Comparison of ENCODE assay signal across 1 cellular context in the genomic region with DNA sequence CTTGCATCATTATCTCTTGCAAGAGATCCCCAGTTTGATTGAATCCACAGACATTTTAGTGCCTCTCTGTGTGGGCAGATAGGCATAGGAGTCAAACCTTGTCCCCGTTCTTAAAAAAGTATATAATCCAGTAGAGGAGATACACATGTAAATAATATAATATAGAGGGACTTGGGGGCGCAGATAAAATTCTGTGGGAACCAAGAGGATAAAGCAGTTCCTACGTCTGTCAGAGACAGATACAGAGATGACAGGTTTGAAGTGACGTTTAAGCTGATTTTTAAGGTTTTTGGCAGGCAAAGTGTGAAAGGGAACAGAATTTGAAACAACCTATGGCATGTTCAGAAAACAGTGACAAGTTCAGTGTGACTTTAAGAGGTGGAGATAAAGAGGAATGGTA.
TF ChIP-seq lines count a peak whose summit lies in the region.

No MANE protein-coding gene starts in this region.

TF ChIP-seq in K562, 482 proteins besides CTCF, POLR2A, EP300 and RAD21 (continued from another document):
- TF ChIP-seq, protein P1, sequence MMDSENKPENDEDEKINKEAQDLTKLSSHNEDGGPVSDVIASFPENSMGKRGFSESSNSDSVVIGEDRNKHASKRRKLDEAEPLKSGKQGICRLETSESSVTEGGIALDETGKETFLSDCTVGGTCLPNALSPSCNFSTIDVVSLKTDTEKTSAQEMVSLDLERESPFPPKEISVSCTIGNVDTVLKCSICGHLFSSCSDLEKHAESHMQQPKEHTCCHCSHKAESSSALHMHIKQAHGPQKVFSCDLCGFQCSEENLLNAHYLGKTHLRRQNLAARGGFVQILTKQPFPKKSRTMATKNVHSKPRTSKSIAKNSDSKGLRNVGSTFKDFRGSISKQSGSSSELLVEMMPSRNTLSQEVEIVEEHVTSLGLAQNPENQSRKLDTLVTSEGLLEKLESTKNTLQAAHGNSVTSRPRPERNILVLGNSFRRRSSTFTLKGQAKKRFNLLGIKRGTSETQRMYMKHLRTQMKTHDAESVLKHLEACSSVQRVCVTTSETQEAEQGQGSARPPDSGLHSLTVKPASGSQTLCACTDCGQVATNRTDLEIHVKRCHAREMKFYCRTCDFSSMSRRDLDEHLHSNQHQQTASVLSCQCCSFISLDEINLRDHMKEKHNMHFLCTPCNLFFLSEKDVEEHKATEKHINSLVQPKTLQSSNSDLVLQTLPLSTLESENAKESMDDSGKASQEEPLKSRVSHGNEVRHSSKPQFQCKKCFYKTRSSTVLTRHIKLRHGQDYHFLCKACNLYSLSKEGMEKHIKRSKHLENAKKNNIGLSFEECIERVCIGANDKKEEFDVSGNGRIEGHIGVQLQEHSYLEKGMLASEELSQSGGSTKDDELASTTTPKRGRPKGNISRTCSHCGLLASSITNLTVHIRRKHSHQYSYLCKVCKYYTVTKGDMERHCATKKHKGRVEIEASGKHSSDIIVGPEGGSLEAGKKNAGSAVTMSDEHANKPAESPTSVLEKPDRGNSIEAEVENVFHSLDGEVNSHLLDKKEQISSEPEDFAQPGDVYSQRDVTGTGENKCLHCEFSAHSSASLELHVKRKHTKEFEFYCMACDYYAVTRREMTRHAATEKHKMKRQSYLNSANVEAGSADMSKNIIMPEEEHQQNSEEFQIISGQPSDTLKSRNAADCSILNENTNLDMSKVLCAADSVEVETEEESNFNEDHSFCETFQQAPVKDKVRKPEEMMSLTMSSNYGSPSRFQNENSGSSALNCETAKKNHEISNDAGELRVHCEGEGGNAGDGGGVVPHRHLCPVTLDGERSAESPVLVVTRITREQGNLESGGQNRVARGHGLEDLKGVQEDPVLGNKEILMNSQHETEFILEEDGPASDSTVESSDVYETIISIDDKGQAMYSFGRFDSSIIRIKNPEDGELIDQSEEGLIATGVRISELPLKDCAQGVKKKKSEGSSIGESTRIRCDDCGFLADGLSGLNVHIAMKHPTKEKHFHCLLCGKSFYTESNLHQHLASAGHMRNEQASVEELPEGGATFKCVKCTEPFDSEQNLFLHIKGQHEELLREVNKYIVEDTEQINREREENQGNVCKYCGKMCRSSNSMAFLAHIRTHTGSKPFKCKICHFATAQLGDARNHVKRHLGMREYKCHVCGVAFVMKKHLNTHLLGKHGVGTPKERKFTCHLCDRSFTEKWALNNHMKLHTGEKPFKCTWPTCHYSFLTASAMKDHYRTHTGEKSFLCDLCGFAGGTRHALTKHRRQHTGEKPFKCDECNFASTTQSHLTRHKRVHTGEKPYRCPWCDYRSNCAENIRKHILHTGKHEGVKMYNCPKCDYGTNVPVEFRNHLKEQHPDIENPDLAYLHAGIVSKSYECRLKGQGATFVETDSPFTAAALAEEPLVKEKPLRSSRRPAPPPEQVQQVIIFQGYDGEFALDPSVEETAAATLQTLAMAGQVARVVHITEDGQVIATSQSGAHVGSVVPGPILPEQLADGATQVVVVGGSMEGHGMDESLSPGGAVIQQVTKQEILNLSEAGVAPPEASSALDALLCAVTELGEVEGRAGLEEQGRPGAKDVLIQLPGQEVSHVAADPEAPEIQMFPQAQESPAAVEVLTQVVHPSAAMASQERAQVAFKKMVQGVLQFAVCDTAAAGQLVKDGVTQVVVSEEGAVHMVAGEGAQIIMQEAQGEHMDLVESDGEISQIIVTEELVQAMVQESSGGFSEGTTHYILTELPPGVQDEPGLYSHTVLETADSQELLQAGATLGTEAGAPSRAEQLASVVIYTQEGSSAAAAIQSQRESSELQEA (IDR thresholded peaks at IDR 0.05; ENCODE audit: low read depth), result no peak
- TF ChIP-seq C11orf30 (IDR thresholded peaks at IDR 0.05; ENCODE audit: low read depth) (no peak), ETS2 (tag; IDR thresholded peaks at IDR 0.05; ENCODE audit: borderline replicate concordance, poor library complexity, severe bottlenecking) (no peak), JUNB (CRISPR knock-in tag; conservative IDR thresholded peaks at IDR 0.05) (no peak), FOXA3 (CRISPR knock-in tag; conservative IDR thresholded peaks at IDR 0.05 in 1 of 2, IDR thresholded peaks at IDR 0.05 in 1 of 2) (no peak), TBP (optimal IDR thresholded peaks at IDR 0.05; ENCODE audit: low read depth, low read length) (no peak), GABPA (tag; conservative IDR thresholded peaks at IDR 0.05; ENCODE audit: low read depth) (no peak), CBFA2T3 (IDR thresholded peaks at IDR 0.05) (peak; percentile 50), MCM2 (IDR thresholded peaks at IDR 0.05; ENCODE audit: low read depth) (no peak), POLR2G (IDR thresholded peaks at IDR 0.05; ENCODE audit: low read depth, low read length) (no peak), DPF2 (IDR thresholded peaks at IDR 0.05) (no peak), TCF3 (CRISPR knock-in tag; IDR thresholded peaks at IDR 0.05) (peak; percentile 54), NR2C2 (CRISPR knock-in tag; IDR thresholded peaks at IDR 0.05) (no peak), NR2C2 (tag; IDR thresholded peaks at IDR 0.05) (no peak), WHSC1 (IDR thresholded peaks at IDR 0.05; ENCODE audit: low read length) (no peak), HES1 (IDR thresholded peaks at IDR 0.05; ENCODE audit: low read depth) (no peak), ARID1B (IDR thresholded peaks at IDR 0.05) (peak; percentile 31; the same call in 1 of the 2 replicates)
- TF ChIP-seq, protein P2, sequence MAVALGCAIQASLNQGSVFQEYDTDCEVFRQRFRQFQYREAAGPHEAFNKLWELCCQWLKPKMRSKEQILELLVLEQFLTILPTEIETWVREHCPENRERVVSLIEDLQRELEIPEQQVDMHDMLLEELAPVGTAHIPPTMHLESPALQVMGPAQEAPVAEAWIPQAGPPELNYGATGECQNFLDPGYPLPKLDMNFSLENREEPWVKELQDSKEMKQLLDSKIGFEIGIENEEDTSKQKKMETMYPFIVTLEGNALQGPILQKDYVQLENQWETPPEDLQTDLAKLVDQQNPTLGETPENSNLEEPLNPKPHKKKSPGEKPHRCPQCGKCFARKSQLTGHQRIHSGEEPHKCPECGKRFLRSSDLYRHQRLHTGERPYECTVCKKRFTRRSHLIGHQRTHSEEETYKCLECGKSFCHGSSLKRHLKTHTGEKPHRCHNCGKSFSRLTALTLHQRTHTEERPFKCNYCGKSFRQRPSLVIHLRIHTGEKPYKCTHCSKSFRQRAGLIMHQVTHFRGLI (CRISPR knock-in tag; IDR thresholded peaks at IDR 0.05), result no peak
- TF ChIP-seq, protein P3, sequence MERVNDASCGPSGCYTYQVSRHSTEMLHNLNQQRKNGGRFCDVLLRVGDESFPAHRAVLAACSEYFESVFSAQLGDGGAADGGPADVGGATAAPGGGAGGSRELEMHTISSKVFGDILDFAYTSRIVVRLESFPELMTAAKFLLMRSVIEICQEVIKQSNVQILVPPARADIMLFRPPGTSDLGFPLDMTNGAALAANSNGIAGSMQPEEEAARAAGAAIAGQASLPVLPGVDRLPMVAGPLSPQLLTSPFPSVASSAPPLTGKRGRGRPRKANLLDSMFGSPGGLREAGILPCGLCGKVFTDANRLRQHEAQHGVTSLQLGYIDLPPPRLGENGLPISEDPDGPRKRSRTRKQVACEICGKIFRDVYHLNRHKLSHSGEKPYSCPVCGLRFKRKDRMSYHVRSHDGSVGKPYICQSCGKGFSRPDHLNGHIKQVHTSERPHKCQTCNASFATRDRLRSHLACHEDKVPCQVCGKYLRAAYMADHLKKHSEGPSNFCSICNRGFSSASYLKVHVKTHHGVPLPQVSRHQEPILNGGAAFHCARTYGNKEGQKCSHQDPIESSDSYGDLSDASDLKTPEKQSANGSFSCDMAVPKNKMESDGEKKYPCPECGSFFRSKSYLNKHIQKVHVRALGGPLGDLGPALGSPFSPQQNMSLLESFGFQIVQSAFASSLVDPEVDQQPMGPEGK (CRISPR knock-in tag; IDR thresholded peaks at IDR 0.05; ENCODE audit: borderline replicate concordance), result no peak
- TF ChIP-seq, protein P4, sequence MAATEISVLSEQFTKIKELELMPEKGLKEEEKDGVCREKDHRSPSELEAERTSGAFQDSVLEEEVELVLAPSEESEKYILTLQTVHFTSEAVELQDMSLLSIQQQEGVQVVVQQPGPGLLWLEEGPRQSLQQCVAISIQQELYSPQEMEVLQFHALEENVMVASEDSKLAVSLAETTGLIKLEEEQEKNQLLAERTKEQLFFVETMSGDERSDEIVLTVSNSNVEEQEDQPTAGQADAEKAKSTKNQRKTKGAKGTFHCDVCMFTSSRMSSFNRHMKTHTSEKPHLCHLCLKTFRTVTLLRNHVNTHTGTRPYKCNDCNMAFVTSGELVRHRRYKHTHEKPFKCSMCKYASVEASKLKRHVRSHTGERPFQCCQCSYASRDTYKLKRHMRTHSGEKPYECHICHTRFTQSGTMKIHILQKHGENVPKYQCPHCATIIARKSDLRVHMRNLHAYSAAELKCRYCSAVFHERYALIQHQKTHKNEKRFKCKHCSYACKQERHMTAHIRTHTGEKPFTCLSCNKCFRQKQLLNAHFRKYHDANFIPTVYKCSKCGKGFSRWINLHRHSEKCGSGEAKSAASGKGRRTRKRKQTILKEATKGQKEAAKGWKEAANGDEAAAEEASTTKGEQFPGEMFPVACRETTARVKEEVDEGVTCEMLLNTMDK (IDR thresholded peaks at IDR 0.05; ENCODE audit: borderline replicate concordance, insufficient read depth, low read depth, low read length, poor library complexity, severe bottlenecking), result no peak
- TF ChIP-seq, protein P5, sequence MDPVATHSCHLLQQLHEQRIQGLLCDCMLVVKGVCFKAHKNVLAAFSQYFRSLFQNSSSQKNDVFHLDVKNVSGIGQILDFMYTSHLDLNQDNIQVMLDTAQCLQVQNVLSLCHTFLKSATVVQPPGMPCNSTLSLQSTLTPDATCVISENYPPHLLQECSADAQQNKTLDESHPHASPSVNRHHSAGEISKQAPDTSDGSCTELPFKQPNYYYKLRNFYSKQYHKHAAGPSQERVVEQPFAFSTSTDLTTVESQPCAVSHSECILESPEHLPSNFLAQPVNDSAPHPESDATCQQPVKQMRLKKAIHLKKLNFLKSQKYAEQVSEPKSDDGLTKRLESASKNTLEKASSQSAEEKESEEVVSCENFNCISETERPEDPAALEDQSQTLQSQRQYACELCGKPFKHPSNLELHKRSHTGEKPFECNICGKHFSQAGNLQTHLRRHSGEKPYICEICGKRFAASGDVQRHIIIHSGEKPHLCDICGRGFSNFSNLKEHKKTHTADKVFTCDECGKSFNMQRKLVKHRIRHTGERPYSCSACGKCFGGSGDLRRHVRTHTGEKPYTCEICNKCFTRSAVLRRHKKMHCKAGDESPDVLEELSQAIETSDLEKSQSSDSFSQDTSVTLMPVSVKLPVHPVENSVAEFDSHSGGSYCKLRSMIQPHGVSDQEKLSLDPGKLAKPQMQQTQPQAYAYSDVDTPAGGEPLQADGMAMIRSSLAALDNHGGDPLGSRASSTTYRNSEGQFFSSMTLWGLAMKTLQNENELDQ (CRISPR knock-in tag; IDR thresholded peaks at IDR 0.05; ENCODE audit: borderline replicate concordance), result no peak
- TF ChIP-seq, protein P6, sequence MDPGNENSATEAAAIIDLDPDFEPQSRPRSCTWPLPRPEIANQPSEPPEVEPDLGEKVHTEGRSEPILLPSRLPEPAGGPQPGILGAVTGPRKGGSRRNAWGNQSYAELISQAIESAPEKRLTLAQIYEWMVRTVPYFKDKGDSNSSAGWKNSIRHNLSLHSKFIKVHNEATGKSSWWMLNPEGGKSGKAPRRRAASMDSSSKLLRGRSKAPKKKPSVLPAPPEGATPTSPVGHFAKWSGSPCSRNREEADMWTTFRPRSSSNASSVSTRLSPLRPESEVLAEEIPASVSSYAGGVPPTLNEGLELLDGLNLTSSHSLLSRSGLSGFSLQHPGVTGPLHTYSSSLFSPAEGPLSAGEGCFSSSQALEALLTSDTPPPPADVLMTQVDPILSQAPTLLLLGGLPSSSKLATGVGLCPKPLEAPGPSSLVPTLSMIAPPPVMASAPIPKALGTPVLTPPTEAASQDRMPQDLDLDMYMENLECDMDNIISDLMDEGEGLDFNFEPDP (CRISPR knock-in tag; IDR thresholded peaks at IDR 0.05), result no peak
TF ChIP-seq in K562: peak in this region for 3.
